Comparison of ENCODE assay signal across 11 cellular contexts in the genomic region with DNA sequence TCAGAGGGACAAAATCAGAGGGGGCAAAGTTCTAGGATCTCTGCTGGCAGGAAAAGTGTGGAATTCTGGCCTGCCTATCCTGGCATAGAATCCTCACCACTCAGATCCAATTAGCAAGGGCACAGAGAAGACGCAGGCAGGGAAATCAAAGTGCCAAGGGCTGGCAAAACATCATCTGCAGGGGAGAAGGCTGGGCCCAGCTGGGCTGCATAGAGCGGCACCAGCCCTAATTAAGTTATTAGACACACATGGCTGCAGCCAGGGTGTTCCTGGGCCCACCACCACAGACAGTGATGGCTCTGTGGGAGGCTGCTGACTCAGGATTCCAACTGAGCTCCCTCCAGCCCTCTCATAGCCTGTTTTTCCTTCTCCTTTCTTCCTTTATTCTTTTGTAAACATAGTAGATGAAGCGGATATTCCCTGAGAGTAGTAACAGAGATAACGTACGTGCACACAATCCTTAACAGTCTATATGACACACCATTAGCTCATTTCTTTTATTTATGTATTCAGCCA.
DNase-seq lines count a peak whose midpoint lies in the region; ATAC-seq and TF ChIP-seq lines count a peak whose summit lies in the region.
"Had no signal": no experiment of that assay in that cellular context is flagged by ENCODE, and none has a peak within 500 bp of the region (broad histone marks: within the 10 kb centered on the region; RNA-seq: fewer than 3 reads in every experiment).

No MANE protein-coding gene starts in this region.

- no peak for TF ChIP-seq CTCF in nephron (IDR thresholded peaks at IDR 0.05; ENCODE audit: unreplicated experiment in 3 of 3)

- peaks cover 7% of the 10 kb centered on the region for H3K9me3 Mint-ChIP-seq in nephron

- H3K4me3 Mint-ChIP-seq in nephron, result no peak overlapping the region
- H3K4me3 Mint-ChIP-seq: mesothelial cell of epicardium had no signal

- no peaks in the 10 kb centered on the region for H3K36me3 Mint-ChIP-seq in nephron (ENCODE audit: low read depth)
- H3K36me3 Mint-ChIP-seq: mesothelial cell of epicardium had no signal

- no peaks in the 10 kb centered on the region for H3K4me1 Mint-ChIP-seq in nephron
- H3K4me1 Mint-ChIP-seq: mesothelial cell of epicardium had no signal

- peak overlapping the region in 2 of 3 experiments; percentile 10 to 70 for H3K27ac Mint-ChIP-seq in nephron
- H3K27ac Mint-ChIP-seq: mesothelial cell of epicardium had no signal

- no peak for ATAC-seq in GM18511 (IDR thresholded peaks at IDR 0.05; ENCODE audit: unreplicated experiment)
- ATAC-seq: HCT116 had no signal

- DNase-seq in D341Med (ENCODE audit: low spot score) (peak; percentile 77), NCI-H1694 (lab: John Stamatoyannopoulos, UW) (peak; percentile 90), astrocyte of the hippocampus (ENCODE audit: low read depth, low spot score) (peak; percentile 67), NOMO-1 (lab: John Stamatoyannopoulos, UW; ENCODE audit: unreplicated experiment in 2 of 2) (no peak), GOT3 (lab: John Stamatoyannopoulos, UW) (no peak)
- DNase-seq in activated T-cell treated with anti-CD3 and anti-CD28 coated beads, Interleukin-2, amount 50 U/mL, for 48 hours, result no peak
- DNase-seq: DMS53 had no signal

- peaks cover 6% of the 10 kb centered on the region for H3K27me3 Mint-ChIP-seq in nephron (ENCODE audit: low read depth)

Comparison
In these comparisons a context has a peak if more than half of its experiments do, and no peak if none do; other contexts are left out.
1. DNase-seq: peak in D341Med (single experiment), NCI-H1694 (single experiment) and astrocyte of the hippocampus (single experiment); none in NOMO-1 (0 of 2), activated T-cell treated with anti-CD3 and anti-CD28 coated beads, Interleukin-2, amount 50 U/mL, for 48 hours (0 of 2) and GOT3 (single experiment).